Comparison of ENCODE assay signal across 22 cellular contexts in the genomic region with DNA sequence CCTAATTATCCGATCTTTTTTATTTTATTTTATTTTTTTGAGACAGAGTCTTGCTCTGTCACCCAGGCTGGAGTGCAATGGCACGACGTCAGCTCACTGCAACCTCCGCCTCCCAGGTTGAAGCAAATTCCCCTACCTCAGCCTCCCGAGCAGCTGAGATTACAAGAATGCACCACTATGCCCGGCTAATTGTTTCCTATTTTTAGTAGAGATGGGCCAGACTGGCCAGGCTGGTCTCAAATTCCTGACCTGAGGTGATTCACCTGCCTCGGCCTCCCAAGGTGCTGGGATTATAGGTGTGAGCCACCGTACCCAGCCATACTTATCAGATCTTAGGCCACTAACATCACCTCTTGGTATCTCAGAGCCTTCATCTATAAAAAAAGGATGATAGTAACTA. TPM values are rescaled to one million over a fixed set of nuclear protein-coding genes. Genes with fewer than 3 reads are reported as not detected.
DNase-seq lines count a peak whose midpoint lies in the region; ATAC-seq and TF ChIP-seq lines count a peak whose summit lies in the region.
"Had no signal": no experiment of that assay in that cellular context is flagged by ENCODE, and none has a peak within 500 bp of the region (broad histone marks: within the 10 kb centered on the region; RNA-seq: fewer than 3 reads in every experiment).

No MANE protein-coding gene starts in this region.

- peaks cover 6% of the 10 kb centered on the region; the same call in 2 of the 3 replicates for H3K36me3 Mint-ChIP-seq in GM23338 (ENCODE audit: low read depth)
- peaks cover 0 to 4% of the 10 kb centered on the region in 2 donors for H3K36me3 Mint-ChIP-seq in activated T-cell treated with anti-CD3 and anti-CD28 coated beads, Interleukin-2, amount 50 U/mL, for 72 hours (ENCODE audit: insufficient read depth in 2 of 2)
- peaks cover 13% of the 10 kb centered on the region for H3K36me3 Mint-ChIP-seq in activated T-helper 1 cell treated with anti-CD3 and anti-CD28 coated beads, Interleukin-12 subunit alpha, Interleukin-12 subunit beta, Interleukin-2, Interleukin-4 antibody, amounts not matched to agents 30 ng/mL and 10 ng/mL and 1 ng/mL, durations not matched to agents 14 hours and 24 hours and 36 hours (ENCODE audit: low read depth)

- H2AFZ ChIP-seq in GM23338 (no peak overlapping the region), PC-3 (ENCODE audit: low read length) (no peak overlapping the region)

- H3K4me3 Mint-ChIP-seq in GM23338: no peak overlapping the region
- no peak overlapping the region for H3K4me3 Mint-ChIP-seq in activated T-cell treated with anti-CD3 and anti-CD28 coated beads, Interleukin-2, amount 50 U/mL, for 72 hours
- no peak overlapping the region for H3K4me3 Mint-ChIP-seq in activated T-helper 1 cell treated with anti-CD3 and anti-CD28 coated beads, Interleukin-12 subunit alpha, Interleukin-12 subunit beta, Interleukin-2, Interleukin-4 antibody, amounts not matched to agents 30 ng/mL and 10 ng/mL and 1 ng/mL, durations not matched to agents 14 hours and 24 hours and 36 hours
- H3K4me3 Mint-ChIP-seq: CD4-positive, alpha-beta T cell had no signal

- H4K20me1 ChIP-seq in GM23338 (replicated peaks; ENCODE audit: insufficient read depth) (peaks cover 44% of the 10 kb centered on the region), PC-3 (ENCODE audit: low read length) (peaks cover 5% of the 10 kb centered on the region; the same call in 1 of the 2 replicates)

- H3K9me2 ChIP-seq in GM23338 (ENCODE audit: insufficient read depth) (peaks cover 4% of the 10 kb centered on the region; the same call in 1 of the 2 replicates), PC-3 (replicated peaks; ENCODE audit: low read length) (no peaks in the 10 kb centered on the region)

- H3K36me3 ChIP-seq in GM23338 (ENCODE audit: insufficient read depth) (no peaks in the 10 kb centered on the region), PC-3 (ENCODE audit: low read depth, low read length) (no peaks in the 10 kb centered on the region; the same call in 1 of the 2 replicates), vagina (no peaks in the 10 kb centered on the region)

- POLR2A ChIA-PET in PC-3 (lab: Charles Lee; ENCODE audit: unreplicated experiment): no interaction called here

- TF ChIP-seq CTCF in GM23338 (conservative IDR thresholded peaks at IDR 0.05; ENCODE audit: low read depth in 2 of 2) (no peak), PC-3 (conservative IDR thresholded peaks at IDR 0.05; ENCODE audit: low read depth, low read length) (no peak), vagina (IDR thresholded peaks at IDR 0.05) (no peak)

- H3K9ac ChIP-seq in PC-3 (ENCODE audit: low read length): no peak overlapping the region
- H3K9ac ChIP-seq: BLaER1 had no signal

- H3K27ac ChIP-seq in GM23338 (ENCODE audit: low read depth) (no peak overlapping the region), PC-3 (ENCODE audit: low read length) (no peak overlapping the region), vagina (no peak overlapping the region)
- H3K27ac ChIP-seq: BLaER1, SJSA1 had no signal

- BruUV-seq in PC-3 (replicated peaks; lab: Mats Ljungman, UMichigan): no TSS peak

- CTCF ChIA-PET in PC-3 (lab: Charles Lee): no interaction called here

- no peak overlapping the region for H3K27ac Mint-ChIP-seq in GM23338
- H3K27ac Mint-ChIP-seq in activated T-cell treated with anti-CD3 and anti-CD28 coated beads, Interleukin-2, amount 50 U/mL, for 72 hours: no peak overlapping the region
- no peak overlapping the region for H3K27ac Mint-ChIP-seq in activated T-helper 1 cell treated with anti-CD3 and anti-CD28 coated beads, Interleukin-12 subunit alpha, Interleukin-12 subunit beta, Interleukin-2, Interleukin-4 antibody, amounts not matched to agents 30 ng/mL and 10 ng/mL and 1 ng/mL, durations not matched to agents 14 hours and 24 hours and 36 hours
- H3K27ac Mint-ChIP-seq: CD4-positive, alpha-beta T cell had no signal

- DNase-seq in GM23338 (ENCODE audit: low spot score) (peak; percentile 41), PC-3 (peak; percentile 41), kidney tubule cell (ENCODE audit: low spot score) (peak; percentile 90), vagina (ENCODE audit: extremely low spot score in 2 of 2) (no peak)
- DNase-seq in activated T-cell treated with anti-CD3 and anti-CD28 coated beads, Interleukin-2, amount 50 U/mL, for 72 hours: no peak
- no peak for DNase-seq in activated T-helper 1 cell treated with anti-CD3 and anti-CD28 coated beads, Interleukin-12 subunit alpha, Interleukin-12 subunit beta, Interleukin-2, Interleukin-4 antibody, amounts not matched to agents 30 ng/mL and 10 ng/mL and 1 ng/mL, durations not matched to agents 14 hours and 24 hours and 36 hours (ENCODE audit: low spot score)
- DNase-seq: CD4-positive, alpha-beta T cell; GDM1; HCEC 1CT; Karpas-422; NCI-H1105 treated with DMSO at 0.1 percent for 48 hours; NCI-H146; NCI-H1930; NCI-H2107; NCI-H524; NCI-H774; Right ventricle myocardium superior; RPMI8226 had no signal

- 0 out of 2 replicates have a peak overlapping the region, but pooled peaks have one; percentile 33 for H3K4me2 ChIP-seq in GM23338
- peak overlapping the region; percentile 11; the same call in 1 of the 2 replicates for H3K4me2 ChIP-seq in PC-3 (ENCODE audit: low read length)
- H3K4me2 ChIP-seq: BLaER1 had no signal

- no peak for TF ChIP-seq POLR2A in vagina (IDR thresholded peaks at IDR 0.05)

- ATAC-seq in GM23338 (no peak), PC-3 (no peak), HG02798 (IDR thresholded peaks at IDR 0.05; ENCODE audit: poor library complexity, unreplicated experiment) (no peak)
- no peak for ATAC-seq in activated T-cell treated with anti-CD3 and anti-CD28 coated beads, Interleukin-2, amount 50 U/mL, for 72 hours (replicated peaks in 1 of 2)
- ATAC-seq: GM12878 had no signal

- peaks cover 2% of the 10 kb centered on the region for H3K27me3 Mint-ChIP-seq in GM23338 (ENCODE audit: insufficient read depth, low read depth, poor library complexity)
- no peaks in the 10 kb centered on the region for H3K27me3 Mint-ChIP-seq in activated T-cell treated with anti-CD3 and anti-CD28 coated beads, Interleukin-2, amount 50 U/mL, for 72 hours (ENCODE audit: low read depth)
- H3K27me3 Mint-ChIP-seq in activated T-helper 1 cell treated with anti-CD3 and anti-CD28 coated beads, Interleukin-12 subunit alpha, Interleukin-12 subunit beta, Interleukin-2, Interleukin-4 antibody, amounts not matched to agents 30 ng/mL and 10 ng/mL and 1 ng/mL, durations not matched to agents 14 hours and 24 hours and 36 hours (ENCODE audit: insufficient read depth): no peaks in the 10 kb centered on the region
- H3K27me3 Mint-ChIP-seq: CD4-positive, alpha-beta T cell had no signal

- H3K4me1 ChIP-seq in GM23338 (ENCODE audit: insufficient read depth): peaks cover 34% of the 10 kb centered on the region
- peaks cover 12% of the 10 kb centered on the region for H3K4me1 ChIP-seq in PC-3 (ENCODE audit: insufficient read depth, low read length)
- peaks cover 55% of the 10 kb centered on the region for H3K4me1 ChIP-seq in vagina

- H3K4me1 Mint-ChIP-seq in GM23338: peaks cover 51% of the 10 kb centered on the region
- H3K4me1 Mint-ChIP-seq in activated T-cell treated with anti-CD3 and anti-CD28 coated beads, Interleukin-2, amount 50 U/mL, for 72 hours (ENCODE audit: low read depth): peaks cover 45% of the 10 kb centered on the region
- peaks cover 40% of the 10 kb centered on the region for H3K4me1 Mint-ChIP-seq in activated T-helper 1 cell treated with anti-CD3 and anti-CD28 coated beads, Interleukin-12 subunit alpha, Interleukin-12 subunit beta, Interleukin-2, Interleukin-4 antibody, amounts not matched to agents 30 ng/mL and 10 ng/mL and 1 ng/mL, durations not matched to agents 14 hours and 24 hours and 36 hours (ENCODE audit: low read depth)

- H3K79me2 ChIP-seq in GM23338 (replicated peaks; ENCODE audit: insufficient read depth) (peaks cover 91% of the 10 kb centered on the region), PC-3 (ENCODE audit: low read length) (peaks cover 88% of the 10 kb centered on the region)

- H3K9me3 ChIP-seq in PC-3 (ENCODE audit: low read length): no peaks in the 10 kb centered on the region
- no peaks in the 10 kb centered on the region for H3K9me3 ChIP-seq in vagina
- H3K9me3 ChIP-seq: BLaER1, SJSA1 had no signal

- H3K27me3 ChIP-seq in GM23338 (ENCODE audit: insufficient read depth) (no peaks in the 10 kb centered on the region), PC-3 (ENCODE audit: low read length) (no peaks in the 10 kb centered on the region), vagina (no peaks in the 10 kb centered on the region)
- H3K27me3 ChIP-seq: BLaER1, SJSA1 had no signal

- H3K9me3 Mint-ChIP-seq in GM23338: no peaks in the 10 kb centered on the region
- H3K9me3 Mint-ChIP-seq in activated T-cell treated with anti-CD3 and anti-CD28 coated beads, Interleukin-2, amount 50 U/mL, for 72 hours: no peaks in the 10 kb centered on the region
- H3K9me3 Mint-ChIP-seq in activated T-helper 1 cell treated with anti-CD3 and anti-CD28 coated beads, Interleukin-12 subunit alpha, Interleukin-12 subunit beta, Interleukin-2, Interleukin-4 antibody, amounts not matched to agents 30 ng/mL and 10 ng/mL and 1 ng/mL, durations not matched to agents 14 hours and 24 hours and 36 hours: no peaks in the 10 kb centered on the region
- H3K9me3 Mint-ChIP-seq: CD4-positive, alpha-beta T cell had no signal

- H3F3A ChIP-seq in GM23338 (replicated peaks; ENCODE audit: low read depth) (no peaks in the 10 kb centered on the region), PC-3 (ENCODE audit: low read length, unreplicated experiment) (no peaks in the 10 kb centered on the region)

- no peak overlapping the region for H3K4me3 ChIP-seq in GM23338
- H3K4me3 ChIP-seq in PC-3 (ENCODE audit: low read length): no peak overlapping the region
- no peak overlapping the region for H3K4me3 ChIP-seq in vagina
- H3K4me3 ChIP-seq: BLaER1, GM12878, SJSA1 had no signal

- intact Hi-C loops in PC-3 (cut with micrococcal nuclease): no loop called here
- intact Hi-C loops in vagina (cut with DNase I): no loop called here
- intact Hi-C loops in activated T-helper 1 cell treated with anti-CD3 and anti-CD28 coated beads, Interleukin-12 subunit alpha, Interleukin-12 subunit beta, Interleukin-2, Interleukin-4 antibody, amounts not matched to agents 30 ng/mL and 10 ng/mL and 1 ng/mL, durations not matched to agents 14 hours and 24 hours and 36 hours (cut with micrococcal nuclease): no loop called here

RNA-seq across cellular contexts. Expression of a gene that starts 4.9 kb away (rescaled TPM):
- total RNA-seq in GM23338 (2014; rRNA removed; shearing (Covaris generic)): 82.6 and 84.6 TPM in 2 replicates
- polyA plus RNA-seq in GM23338 (2016; fragmentation: Nextera tagmentation; extraction: Ambion mirVana): 47.4 and 51.1 TPM in 2 replicates
- total RNA-seq in PC-3 (2014; rRNA removed) (14.6 and 19.5 TPM in 2 replicates), vagina (25.3 TPM)
- total RNA-seq in activated T-cell treated with anti-CD3 and anti-CD28 coated beads, Interleukin-2, amount 50 U/mL, for 72 hours: 1 to 10 TPM; 6.1 to 8.4 TPM
- total RNA-seq in activated T-helper 1 cell treated with anti-CD3 and anti-CD28 coated beads, Interleukin-12 subunit alpha, Interleukin-12 subunit beta, Interleukin-2, Interleukin-4 antibody, amounts not matched to agents 30 ng/mL and 10 ng/mL and 1 ng/mL, durations not matched to agents 14 hours and 24 hours and 36 hours: 18.5 and 21.0 TPM in 2 replicates

Comparison
In these comparisons a context has a peak if more than half of its experiments do, and no peak if none do; other contexts are left out.
1. DNase-seq: peak in GM23338 (single experiment), PC-3 (single experiment) and kidney tubule cell (single experiment); none in vagina (0 of 2), activated T-cell treated with anti-CD3 and anti-CD28 coated beads, Interleukin-2, amount 50 U/mL, for 72 hours (0 of 2) and activated T-helper 1 cell treated with anti-CD3 and anti-CD28 coated beads, Interleukin-12 subunit alpha, Interleukin-12 subunit beta, Interleukin-2, Interleukin-4 antibody, amounts not matched to agents 30 ng/mL and 10 ng/mL and 1 ng/mL, durations not matched to agents 14 hours and 24 hours and 36 hours (single experiment).